In the genomic region with DNA sequence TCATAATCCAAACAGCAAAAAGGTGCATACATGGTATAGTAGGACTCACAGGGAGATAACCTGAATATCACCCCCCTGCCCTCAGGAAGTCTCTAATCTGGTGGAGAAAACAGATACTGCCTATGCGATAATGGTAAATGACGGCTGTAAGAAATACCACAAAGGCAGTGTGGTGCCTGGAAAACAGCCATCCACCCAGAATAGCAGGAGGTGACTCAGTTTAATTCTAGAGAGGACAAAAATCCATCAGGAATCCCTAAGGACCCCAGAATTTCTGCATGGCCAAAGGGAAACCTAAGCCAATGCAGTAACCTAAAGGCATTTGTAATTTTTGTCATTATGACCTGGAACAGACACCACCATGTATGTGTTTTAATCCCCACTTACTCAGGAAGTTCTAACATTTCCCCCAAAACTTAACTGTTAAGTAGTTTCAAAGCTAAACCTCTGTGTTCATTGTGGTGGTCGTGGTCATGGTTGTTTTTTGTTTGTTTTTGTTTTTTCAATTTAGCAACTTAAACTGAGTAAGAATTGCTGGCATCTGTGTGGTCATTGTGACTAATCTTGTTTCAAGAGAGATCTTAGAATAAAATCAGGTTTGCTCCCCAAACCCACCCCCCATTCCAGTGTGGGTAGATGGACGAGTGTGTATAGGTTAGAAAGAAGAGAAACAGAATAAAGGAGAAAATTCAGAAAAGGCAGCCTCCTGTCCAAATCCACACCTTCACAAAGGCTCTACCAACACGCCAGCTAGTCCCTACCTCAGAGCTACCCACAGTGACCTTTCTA, we compare ENCODE assay signal across 24 cellular contexts.
DNase-seq lines count a peak whose midpoint lies in the region; ATAC-seq and TF ChIP-seq lines count a peak whose summit lies in the region.
"Had no signal": no experiment of that assay in that cellular context is flagged by ENCODE, and none has a peak within 500 bp of the region (broad histone marks: within the 10 kb centered on the region; RNA-seq: fewer than 3 reads in every experiment).

No MANE protein-coding gene starts in this region.

- H3K9me3 ChIP-seq in sigmoid colon (no peaks in the 10 kb centered on the region), WERI-Rb-1 (ENCODE audit: severe bottlenecking) (no peaks in the 10 kb centered on the region), endodermal cell (ENCODE audit: control insufficient read depth, low read length) (peaks cover 5% of the 10 kb centered on the region)
- H3K9me3 ChIP-seq: body of pancreas, gastroesophageal sphincter, Peyer's patch had no signal

- H3K9me3 Mint-ChIP-seq in activated T-cell treated with anti-CD3 and anti-CD28 coated beads, Interleukin-2, amount 50 U/mL, for 72 hours = no peaks in the 10 kb centered on the region
- H3K9me3 Mint-ChIP-seq in endodermal cell = peaks cover 7% of the 10 kb centered on the region
- H3K9me3 Mint-ChIP-seq: activated naive CD4-positive, alpha-beta T cell treated with anti-CD3 and anti-CD28 coated beads, Interleukin-2, amount 50 U/mL, for 72 hours; CD8-positive, alpha-beta memory T cell; natural killer cell treated with Interleukin-12 subunit alpha and Interleukin-12 subunit beta and Interleukin-15 and Interleukin-18, amount 100 ng/mL, for 72 hours had no signal

- H3K36me3 ChIP-seq in sigmoid colon (peaks cover 0 to 32% (median 23%) of the 10 kb centered on the region in 4 donors), WERI-Rb-1 (peaks cover 5% of the 10 kb centered on the region), endodermal cell (ENCODE audit: control insufficient read depth, insufficient read depth, low read length) (peaks cover 9% of the 10 kb centered on the region)
- H3K36me3 ChIP-seq: Peyer's patch had no signal

- H3K27ac Mint-ChIP-seq in activated T-cell treated with anti-CD3 and anti-CD28 coated beads, Interleukin-2, amount 50 U/mL, for 72 hours = no peak overlapping the region
- H3K27ac Mint-ChIP-seq in endodermal cell = no peak overlapping the region
- H3K27ac Mint-ChIP-seq: activated naive CD4-positive, alpha-beta T cell treated with anti-CD3 and anti-CD28 coated beads, Interleukin-2, amount 50 U/mL, for 72 hours; CD8-positive, alpha-beta memory T cell; natural killer cell treated with Interleukin-12 subunit alpha and Interleukin-12 subunit beta and Interleukin-15 and Interleukin-18, amount 100 ng/mL, for 72 hours had no signal

- peaks cover 0 to 11% (median 3%) of the 10 kb centered on the region in 4 donors for H3K4me1 ChIP-seq in sigmoid colon
- peaks cover 3% of the 10 kb centered on the region for H3K4me1 ChIP-seq in endodermal cell (ENCODE audit: control insufficient read depth, insufficient read depth, low read length)
- H3K4me1 ChIP-seq: parathyroid adenoma, Peyer's patch had no signal

- no peak for TF ChIP-seq POLR2A in sigmoid colon (IDR thresholded peaks at IDR 0.05)

- no peak for TF ChIP-seq CTCF in fibroblast of the aortic adventitia (IDR thresholded peaks at IDR 0.05; ENCODE audit: insufficient read depth, low read length)
- TF ChIP-seq CTCF in sigmoid colon (IDR thresholded peaks at IDR 0.05) = no peak
- TF ChIP-seq CTCF in WERI-Rb-1 (IDR thresholded peaks at IDR 0.05; ENCODE audit: low read depth, low read length) = no peak
- no peak for TF ChIP-seq CTCF in endodermal cell (conservative IDR thresholded peaks at IDR 0.05)

- H3K36me3 Mint-ChIP-seq in activated T-cell treated with anti-CD3 and anti-CD28 coated beads, Interleukin-2, amount 50 U/mL, for 72 hours (ENCODE audit: insufficient read depth in 2 of 2) = no peaks in the 10 kb centered on the region
- peaks cover 46% of the 10 kb centered on the region for H3K36me3 Mint-ChIP-seq in endodermal cell (ENCODE audit: low read depth)
- H3K36me3 Mint-ChIP-seq: activated naive CD4-positive, alpha-beta T cell treated with anti-CD3 and anti-CD28 coated beads, Interleukin-2, amount 50 U/mL, for 72 hours; natural killer cell treated with Interleukin-12 subunit alpha and Interleukin-12 subunit beta and Interleukin-15 and Interleukin-18, amount 100 ng/mL, for 72 hours had no signal

- H3K27ac ChIP-seq in sigmoid colon (no peak overlapping the region), WERI-Rb-1 (no peak overlapping the region), endodermal cell (ENCODE audit: low read depth, low read length) (no peak overlapping the region)
- H3K27ac ChIP-seq: gastroesophageal sphincter, parathyroid adenoma, Peyer's patch had no signal

- DNase-seq in activated T-cell treated with anti-CD3 and anti-CD28 coated beads, Interleukin-2, amount 50 U/mL, for 72 hours = peak; percentile 15 to 22
- DNase-seq in activated T-cell treated with anti-CD3 and anti-CD28 coated beads, Interleukin-2, amount 50 U/mL, for 1 hour = no peak
- DNase-seq in amniotic epithelial cell (ENCODE audit: low read depth) (peak; percentile 16), fibroblast of the aortic adventitia (ENCODE audit: low read depth) (peak; percentile 5), sigmoid colon (no peak), WERI-Rb-1 (no peak), endodermal cell (no peak)
- DNase-seq in stimulated activated CD4-positive, alpha-beta T cell treated with anti-CD3 and anti-CD28 coated beads, Interleukin-2, amount 100 ng/mL, for 48 hours = no peak
- DNase-seq: activated CD4-positive, alpha-beta T cell treated with anti-CD3 and anti-CD28 coated beads for 4 hours; body of pancreas; CD8-positive, alpha-beta memory T cell; effector CD4-positive, alpha-beta T cell; left ventricle myocardium superior; midbrain; NCI-H1694; NCI-H2171 treated with DMSO at 0.1 percent for 48 hours; NCI-H526; Peyer's patch; right cardiac atrium; trophoblast cell had no signal

- H3K27me3 Mint-ChIP-seq in activated T-cell treated with anti-CD3 and anti-CD28 coated beads, Interleukin-2, amount 50 U/mL, for 72 hours (ENCODE audit: low read depth) = peaks cover 10% of the 10 kb centered on the region
- no peaks in the 10 kb centered on the region for H3K27me3 Mint-ChIP-seq in endodermal cell (ENCODE audit: insufficient read depth)
- H3K27me3 Mint-ChIP-seq: natural killer cell treated with Interleukin-12 subunit alpha and Interleukin-12 subunit beta and Interleukin-15 and Interleukin-18, amount 100 ng/mL, for 72 hours had no signal

- TF ChIP-seq EP300 in sigmoid colon (IDR thresholded peaks at IDR 0.05) = no peak

- peaks cover 5% of the 10 kb centered on the region for H3K4me1 Mint-ChIP-seq in activated T-cell treated with anti-CD3 and anti-CD28 coated beads, Interleukin-2, amount 50 U/mL, for 72 hours (ENCODE audit: low read depth)
- peaks cover 5% of the 10 kb centered on the region for H3K4me1 Mint-ChIP-seq in endodermal cell
- H3K4me1 Mint-ChIP-seq: CD8-positive, alpha-beta memory T cell had no signal

- ATAC-seq in activated T-cell treated with anti-CD3 and anti-CD28 coated beads, Interleukin-2, amount 50 U/mL, for 72 hours (replicated peaks in 1 of 2) = peak; percentile 70 to 71
- ATAC-seq: body of pancreas, gastroesophageal sphincter, left ventricle myocardium superior, right cardiac atrium had no signal

- H3K27me3 ChIP-seq in sigmoid colon = no peaks in the 10 kb centered on the region
- H3K27me3 ChIP-seq in WERI-Rb-1 (ENCODE audit: insufficient read depth, low read depth, severe bottlenecking) = no peaks in the 10 kb centered on the region
- no peaks in the 10 kb centered on the region for H3K27me3 ChIP-seq in endodermal cell (ENCODE audit: control insufficient read depth, insufficient read depth, low read length, poor library complexity, severe bottlenecking)
- H3K27me3 ChIP-seq: body of pancreas, gastroesophageal sphincter, Peyer's patch had no signal

- 89 to 92% methylated on average over 5 of the region's 5 CpGs for WGBS in sigmoid colon, 2 donors
- WGBS in endodermal cell (ENCODE audit: insufficient coverage in 1 of 2, insufficient read length in 1 of 2), 2 experiments = 96 to 100% methylated on average over 2 to 4 of the region's 5 CpGs

- H3K4me3 ChIP-seq in fibroblast of the aortic adventitia (ENCODE audit: low read depth, low read length) (no peak overlapping the region), sigmoid colon (no peak overlapping the region), WERI-Rb-1 (ENCODE audit: low read depth, low read length) (no peak overlapping the region), endodermal cell (ENCODE audit: low read length) (no peak overlapping the region)
- H3K4me3 ChIP-seq: body of pancreas, gastroesophageal sphincter, Peyer's patch had no signal

- intact Hi-C loops in sigmoid colon (cut with DNase I) = no loop called here

- no peak overlapping the region for H3K4me3 Mint-ChIP-seq in activated T-cell treated with anti-CD3 and anti-CD28 coated beads, Interleukin-2, amount 50 U/mL, for 72 hours
- no peak overlapping the region for H3K4me3 Mint-ChIP-seq in endodermal cell
- H3K4me3 Mint-ChIP-seq: CD8-positive, alpha-beta memory T cell; natural killer cell treated with Interleukin-12 subunit alpha and Interleukin-12 subunit beta and Interleukin-15 and Interleukin-18, amount 100 ng/mL, for 72 hours had no signal

- H3K9ac ChIP-seq in endodermal cell (ENCODE audit: extremely low read depth, low read length, poor library complexity, severe bottlenecking) = no peak overlapping the region
- H3K9ac ChIP-seq: parathyroid adenoma had no signal

Comparison
In these comparisons a context has a peak if more than half of its experiments do, and no peak if none do; other contexts are left out.
1. DNase-seq: peak in activated T-cell treated with anti-CD3 and anti-CD28 coated beads, Interleukin-2, amount 50 U/mL, for 72 hours (2 of 2), amniotic epithelial cell (single experiment) and fibroblast of the aortic adventitia (single experiment); none in activated T-cell treated with anti-CD3 and anti-CD28 coated beads, Interleukin-2, amount 50 U/mL, for 1 hour (single experiment), sigmoid colon (single experiment), stimulated activated CD4-positive, alpha-beta T cell treated with anti-CD3 and anti-CD28 coated beads, Interleukin-2, amount 100 ng/mL, for 48 hours (0 of 2), WERI-Rb-1 (single experiment) and endodermal cell (single experiment).